13 cellular contexts compared by ENCODE assay signal in the genomic region with DNA sequence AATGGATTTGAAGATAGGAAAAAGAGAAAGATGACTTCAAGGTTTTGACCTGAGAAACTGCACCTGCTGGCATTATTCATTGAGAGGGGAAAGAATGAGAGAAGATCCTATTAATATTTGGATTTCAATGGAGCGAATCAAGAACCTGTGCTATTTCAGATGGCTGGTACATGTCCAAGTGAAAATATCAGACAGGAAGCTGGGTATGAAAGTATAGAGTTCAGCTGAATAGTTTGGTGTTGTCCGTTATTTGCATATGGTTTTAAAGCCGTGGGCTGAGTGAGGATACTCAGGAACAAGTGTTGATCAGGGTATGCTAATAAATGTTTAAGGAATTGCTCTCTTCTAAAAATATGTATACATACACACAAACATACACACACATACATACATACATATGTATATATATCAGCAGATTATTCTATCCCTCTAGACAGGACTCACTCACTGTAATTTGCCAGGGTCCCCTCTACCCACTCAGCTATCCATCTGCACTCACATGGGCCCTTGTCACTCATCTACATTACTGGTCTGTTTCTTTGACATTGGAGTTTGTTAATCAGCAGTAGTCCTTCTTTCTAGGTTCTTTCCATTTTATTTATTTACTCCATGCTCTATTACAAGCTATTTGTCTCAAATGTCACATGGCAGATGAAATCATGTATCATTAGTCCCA. TPM values are rescaled to one million over a fixed set of nuclear protein-coding genes. Genes with fewer than 3 reads are reported as not detected.
DNase-seq lines count a peak whose midpoint lies in the region; ATAC-seq and TF ChIP-seq lines count a peak whose summit lies in the region.
"Had no signal": no experiment of that assay in that cellular context is flagged by ENCODE, and none has a peak within 500 bp of the region (broad histone marks: within the 10 kb centered on the region; RNA-seq: fewer than 3 reads in every experiment).

No MANE protein-coding gene starts in this region.

- no peaks in the 10 kb centered on the region for H3K79me2 ChIP-seq in GM23248 (ENCODE audit: insufficient read depth)
- no peaks in the 10 kb centered on the region for H3K79me2 ChIP-seq in osteoblast (ENCODE audit: insufficient read depth, low read length)

- H4K20me1 ChIP-seq in GM23248 (ENCODE audit: insufficient read depth) (no peaks in the 10 kb centered on the region), osteoblast (ENCODE audit: insufficient read depth, low read length) (no peaks in the 10 kb centered on the region)

- no peak overlapping the region for H3K9ac ChIP-seq in GM23248

- H3K27ac ChIP-seq in GM23248 (no peak overlapping the region), osteoblast (ENCODE audit: low read depth, low read length) (no peak overlapping the region)
- H3K27ac ChIP-seq: tibial nerve had no signal

- ATAC-seq in GM19043 (IDR thresholded peaks at IDR 0.05; ENCODE audit: low read depth, unreplicated experiment) (peak; percentile 96), HG03159 (IDR thresholded peaks at IDR 0.05; ENCODE audit: unreplicated experiment) (peak; percentile 97), omental fat pad (ENCODE audit: low FRiP score) (no peak)
- ATAC-seq: activated T-cell treated with anti-CD3 and anti-CD28 coated beads, Interleukin-2, amount 50 U/mL, for 4 hours had no signal

- peaks cover 28% of the 10 kb centered on the region for H3F3A ChIP-seq in GM23248 (ENCODE audit: insufficient read depth)

- intact Hi-C loops in cardiac septum (cut with DNase I) = no loop called here

- H3K9me3 ChIP-seq in GM23248 (ENCODE audit: low read depth) = no peaks in the 10 kb centered on the region
- no peaks in the 10 kb centered on the region for H3K9me3 ChIP-seq in osteoblast (ENCODE audit: low read depth, low read length)
- H3K9me3 ChIP-seq: tibial nerve had no signal

- DNase-seq in GM23248 (no peak), osteoblast (ENCODE audit: insufficient read length, low spot score, missing footprints) (no peak), omental fat pad (ENCODE audit: low spot score) (no peak), NCI-H187 (lab: John Stamatoyannopoulos, UW) (no peak), cardiac septum (ENCODE audit: low spot score) (no peak)
- no peak for DNase-seq in activated CD4-positive, CD25-positive, alpha-beta regulatory T cell (lab: John Stamatoyannopoulos, UW)
- DNase-seq: activated T-cell treated with anti-CD3 and anti-CD28 coated beads, Interleukin-2, amount 50 U/mL, for 4 hours; NCI-H1436; retina; RPMI8226 had no signal

- H3K9me2 ChIP-seq in GM23248 (ENCODE audit: insufficient read depth) = no peaks in the 10 kb centered on the region

- peaks cover 40% of the 10 kb centered on the region for H3K4me1 ChIP-seq in GM23248 (ENCODE audit: insufficient read depth)
- H3K4me1 ChIP-seq in osteoblast (ENCODE audit: insufficient read depth, low read length) = peaks cover 25% of the 10 kb centered on the region

- in situ Hi-C loops in GM23248 (cut with MboI) = no loop called here

- H3K27me3 ChIP-seq in GM23248 (replicated peaks; ENCODE audit: insufficient read depth) (no peaks in the 10 kb centered on the region), osteoblast (ENCODE audit: insufficient read depth, low read length) (no peaks in the 10 kb centered on the region)
- H3K27me3 ChIP-seq: tibial nerve had no signal

- H3K4me3 ChIP-seq in GM23248 (no peak overlapping the region), osteoblast (ENCODE audit: insufficient read depth, low read length) (no peak overlapping the region)
- H3K4me3 ChIP-seq: tibial nerve had no signal

- WGBS in GM23248 (ENCODE audit: low coverage in 1 of 2, low lambda C conversion rate in 2 of 2, missing lambda C conversion rate in 2 of 2), 2 experiments = 67% methylated on average over 3 of the region's 3 CpGs

- 0 out of 2 replicates have a peak overlapping the region, but pooled peaks have one; percentile 20 for H2AFZ ChIP-seq in GM23248
- H2AFZ ChIP-seq in osteoblast (ENCODE audit: low read length) = peak overlapping the region; percentile 2

- H3K36me3 ChIP-seq in GM23248 (ENCODE audit: low read depth) = no peaks in the 10 kb centered on the region
- no peaks in the 10 kb centered on the region for H3K36me3 ChIP-seq in osteoblast (ENCODE audit: insufficient read depth, low read length)
- H3K36me3 ChIP-seq: tibial nerve had no signal

- TF ChIP-seq CTCF in osteoblast (IDR thresholded peaks at IDR 0.05; ENCODE audit: extremely low read depth, low read depth, low read length) (no peak), omental fat pad (IDR thresholded peaks at IDR 0.05) (no peak)

- no peak overlapping the region for H3K4me2 ChIP-seq in GM23248 (ENCODE audit: unreplicated experiment)
- H3K4me2 ChIP-seq in osteoblast (ENCODE audit: insufficient read depth, low read length) = no peak overlapping the region

RNA-seq across cellular contexts. Expression of a gene that starts 33.9 kb away (rescaled TPM):
- total RNA-seq in GM23248 (2014; rRNA removed; shearing (Covaris generic)) = 13.5 and 19.6 TPM in 2 replicates
- polyA plus RNA-seq in GM23248 (2016; fragmentation: Nextera tagmentation; extraction: Ambion mirVana) = 1.6 and 3.4 TPM in 2 replicates
- total RNA-seq in osteoblast (10.3 and 11.9 TPM in 2 replicates), omental fat pad (10 to 100 TPM; 11.2 to 18.0 (median 12.9) TPM), cardiac septum (5.6 TPM)
